In the genomic region with DNA sequence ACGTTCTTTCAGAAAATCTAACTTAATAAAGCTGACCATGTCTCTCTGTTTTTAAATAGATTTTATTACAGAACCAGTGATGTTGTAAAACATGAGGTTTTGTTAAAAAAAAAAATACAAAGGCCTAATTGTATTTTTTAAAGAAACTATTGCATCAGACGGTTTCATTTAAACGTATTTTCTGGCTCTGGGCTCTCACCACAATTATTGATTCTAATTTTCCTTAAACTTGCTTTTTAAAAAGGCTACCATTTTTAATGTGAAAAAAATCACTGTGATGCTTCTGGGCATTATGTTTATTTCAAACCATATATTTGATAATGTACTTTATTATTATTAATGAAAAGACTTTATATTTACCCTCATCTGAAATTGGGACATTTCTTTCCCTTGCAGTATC, we compare ENCODE assay signal across 14 cellular contexts.
"Had no signal": no experiment of that assay in that cellular context is flagged by ENCODE, and none has a peak within 500 bp of the region (broad histone marks: within the 10 kb centered on the region; RNA-seq: fewer than 3 reads in every experiment).

No MANE protein-coding gene starts in this region.

- H3K9me3 ChIP-seq: ascending aorta, lower lobe of right lung, tibial artery had no signal

- DNase-seq: activated CD4-positive, alpha-beta T cell treated with anti-CD3 and anti-CD28 coated beads, Interleukin-2, amount 50 U/mL, for 4 hours; activated effector memory CD4-positive, alpha-beta T cell treated with anti-CD3 and anti-CD28 coated beads, Interleukin-2, amount 50 U/mL, for 16 hours; activated T-cell treated with anti-CD3 and anti-CD28 coated beads, Interleukin-2, amount 50 U/mL, for 72 hours; cerebellar nuclear complex; effector memory CD4-positive, alpha-beta T cell; lower lobe of right lung; stimulated activated naive CD8-positive, alpha-beta T cell treated with anti-CD3 and anti-CD28 coated beads, Interleukin-15, Interleukin-2, amounts not matched to agents 100 U/mL and 50 U/mL, for 24 hours; substantia nigra had no signal

- H3K4me3 Mint-ChIP-seq: activated naive CD4-positive, alpha-beta T cell treated with anti-CD3 and anti-CD28 coated beads, Interleukin-2, amount 50 U/mL, for 24 hours; activated T-cell treated with anti-CD3 and anti-CD28 coated beads, Interleukin-2, amount 50 U/mL, for 72 hours; dendritic cell treated with granulocyte-macrophage colony-stimulating factor and Interleukin-4, amounts not matched to agents 40 ng/mL and 50 ng/mL, for 4 days; mesothelial cell of epicardium; nephron had no signal

- H3K27me3 ChIP-seq: ascending aorta, tibial artery had no signal

- H3K27ac ChIP-seq: ascending aorta, lower lobe of right lung had no signal

- H3K27me3 Mint-ChIP-seq: activated naive CD4-positive, alpha-beta T cell treated with anti-CD3 and anti-CD28 coated beads, Interleukin-2, amount 50 U/mL, for 24 hours; dendritic cell treated with granulocyte-macrophage colony-stimulating factor and Interleukin-4, amounts not matched to agents 40 ng/mL and 50 ng/mL, for 4 days had no signal

- H3K9me3 Mint-ChIP-seq: activated naive CD4-positive, alpha-beta T cell treated with anti-CD3 and anti-CD28 coated beads, Interleukin-2, amount 50 U/mL, for 24 hours; activated T-cell treated with anti-CD3 and anti-CD28 coated beads, Interleukin-2, amount 50 U/mL, for 72 hours; dendritic cell treated with granulocyte-macrophage colony-stimulating factor and Interleukin-4, amounts not matched to agents 40 ng/mL and 50 ng/mL, for 4 days; nephron had no signal

- H3K36me3 Mint-ChIP-seq: activated naive CD4-positive, alpha-beta T cell treated with anti-CD3 and anti-CD28 coated beads, Interleukin-2, amount 50 U/mL, for 24 hours had no signal

- ATAC-seq: activated T-cell treated with anti-CD3 and anti-CD28 coated beads, Interleukin-2, amount 50 U/mL, for 72 hours; lower lobe of right lung; stimulated activated naive CD8-positive, alpha-beta T cell treated with anti-CD3 and anti-CD28 coated beads, Interleukin-15, Interleukin-2, amounts not matched to agents 100 U/mL and 50 U/mL, for 24 hours had no signal

- H3K36me3 ChIP-seq: ascending aorta, lower lobe of right lung, tibial artery had no signal

- H3K27ac Mint-ChIP-seq: activated naive CD4-positive, alpha-beta T cell treated with anti-CD3 and anti-CD28 coated beads, Interleukin-2, amount 50 U/mL, for 24 hours; activated T-cell treated with anti-CD3 and anti-CD28 coated beads, Interleukin-2, amount 50 U/mL, for 72 hours; dendritic cell treated with granulocyte-macrophage colony-stimulating factor and Interleukin-4, amounts not matched to agents 40 ng/mL and 50 ng/mL, for 4 days had no signal

- H3K4me3 ChIP-seq: ascending aorta, lower lobe of right lung, tibial artery had no signal
